ENCODE assay signal across 8 cellular contexts in genomic region chr17:75109407-75110236, GRCh38. TPM values are rescaled to one million over a fixed set of nuclear protein-coding genes. Genes with fewer than 3 reads are reported as not detected.
A peak's percentile ranks its signal among the peaks of the same experiment; 100 is the strongest.
DNase-seq lines count a peak whose midpoint lies in the region; ATAC-seq and TF ChIP-seq lines count a peak whose summit lies in the region.

TSS of gene ARMC7 (plus strand) at chr17:75109969. CDS start at chr17:75110289, 320 bp downstream.

- peaks cover 9% of the 10 kb centered on the region for H3K79me2 ChIP-seq in mammary epithelial cell (ENCODE audit: insufficient read depth, low read length)

- no peaks in the 10 kb centered on the region for H3K9me3 ChIP-seq in WERI-Rb-1 (ENCODE audit: severe bottlenecking)
- H3K9me3 ChIP-seq in mammary epithelial cell (replicated peaks; ENCODE audit: insufficient read depth, low read length), result no peaks in the 10 kb centered on the region

- in situ Hi-C loops in mammary epithelial cell (cut with MboI; ENCODE audit: low sequenced_read_pairs in 2 of 2), result loop anchor here (10.0 kb wide), 2 partner anchors 55 to 65 kb away; no protein-coding TSS in a partner anchor

- H3K4me1 ChIP-seq in mammary epithelial cell (ENCODE audit: insufficient read depth, low read length), result peaks cover 15% of the 10 kb centered on the region

- H3K27me3 ChIP-seq in WERI-Rb-1 (ENCODE audit: insufficient read depth, low read depth, severe bottlenecking) (no peaks in the 10 kb centered on the region), mammary epithelial cell (ENCODE audit: insufficient read depth, low read length) (no peaks in the 10 kb centered on the region)

- H3K36me3 ChIP-seq in WERI-Rb-1 (peaks cover 8% of the 10 kb centered on the region), mammary epithelial cell (ENCODE audit: insufficient read depth, low read length) (no peaks in the 10 kb centered on the region)

- BruUV-seq in mammary epithelial cell (replicated peaks; lab: Mats Ljungman, UMichigan), result no TSS peak

- H2AFZ ChIP-seq in mammary epithelial cell (ENCODE audit: low read depth, low read length), result peak within 1 kb of the TSS; percentile 93

- H3K9ac ChIP-seq in mammary epithelial cell (ENCODE audit: insufficient read depth, low read length), result peak within 1 kb of the TSS; percentile 59

- peak within 1 kb of the TSS; percentile 59 for H3K4me3 ChIP-seq in WERI-Rb-1 (ENCODE audit: low read depth, low read length)
- H3K4me3 ChIP-seq in mammary epithelial cell (replicated peaks in 1 of 3; ENCODE audit: insufficient read depth in 1 of 3, low read depth in 2 of 3, low read length in 3 of 3), result peak within 1 kb of the TSS; percentile 71 to 85 (median 79)

- dilution Hi-C loops in mammary epithelial cell (cut with HindIII; ENCODE audit: low sequenced_read_pairs), result loop anchor here (5.0 kb wide), 2 partner anchors 67 to 73 kb away; partner anchors contain the start of gene SUMO2

- intact Hi-C loops in mammary epithelial cell (cut with micrococcal nuclease), result loop anchor here (1.0 to 10.0 kb wide), 5 partner anchors 13 to 305 kb away; no protein-coding TSS in a partner anchor

- H4K20me1 ChIP-seq in mammary epithelial cell (ENCODE audit: insufficient read depth, low read length), result no peaks in the 10 kb centered on the region

- WGBS in mammary epithelial cell (ENCODE audit: low coverage, missing lambda C conversion rate), result 5% methylated on average over 35 of the region's 68 CpGs

- H3K4me2 ChIP-seq in mammary epithelial cell (ENCODE audit: insufficient read depth, low read depth, low read length), result peak within 1 kb of the TSS; percentile 91

- H3K27ac ChIP-seq in WERI-Rb-1 (peak within 1 kb of the TSS; percentile 67), mammary epithelial cell (ENCODE audit: insufficient read depth, low read depth, low read length) (peak within 1 kb of the TSS; percentile 16)

- ATAC-seq in GM18861 (IDR thresholded peaks at IDR 0.05; ENCODE audit: unreplicated experiment) (peak; percentile 63), HG03108 (IDR thresholded peaks at IDR 0.05; ENCODE audit: unreplicated experiment) (peak; percentile 66)

- TF ChIP-seq CTCF in WERI-Rb-1 (IDR thresholded peaks at IDR 0.05; ENCODE audit: low read depth, low read length) (no peak), mammary epithelial cell (conservative IDR thresholded peaks at IDR 0.05 in 1 of 2, IDR thresholded peaks at IDR 0.05 in 1 of 2; ENCODE audit: extremely low read depth in 1 of 2, insufficient read depth in 1 of 2, low read depth in 1 of 2, low read length in 2 of 2) (no peak)

- DNase-seq in A172 (ENCODE audit: low spot score) (peak; percentile 65), NCI-H2171 treated with DMSO at 0.1 percent for 48 hours (lab: John Stamatoyannopoulos, UW) (peak; percentile 78), WERI-Rb-1 (peak; percentile 96), mammary epithelial cell (peak; percentile 80), iris pigment epithelial cell (ENCODE audit: low read depth) (peak; percentile 77)
- peak; percentile 87 to 92 for DNase-seq in stimulated activated CD4-positive, alpha-beta T cell treated with anti-CD3 and anti-CD28 coated beads, Interleukin-12 subunit alpha, Interleukin-12 subunit beta, amount 100 ng/mL, for 24 hours (ENCODE audit: low read depth in 2 of 2)

- CTCF ChIA-PET in mammary epithelial cell (lab: Charles Lee; ENCODE audit: low non-redundant PET), result interaction anchor here (0.6 to 0.7 kb wide), 2 partner anchors 19 to 41 kb away, joined by 3 read pairs; no protein-coding TSS in a partner anchor

RNA-seq across cellular contexts. Expression of gene ARMC7, which starts in this region (rescaled TPM):
- 3.2 and 6.0 TPM in 2 replicates for total RNA-seq in A172 (2014; rRNA removed; shearing (Covaris generic))
- 1 to 10 TPM; 2.8 to 8.3 TPM for total RNA-seq in mammary epithelial cell
- 8.6 TPM for polyA plus RNA-seq in mammary epithelial cell
- 4.9 TPM for polyA minus RNA-seq in mammary epithelial cell

Comparison
In these comparisons a context has a peak if more than half of its experiments do, and no peak if none do; other contexts are left out.
1. Peak in every context shown above with its lines: DNase-seq, ATAC-seq, H3K4me3 ChIP-seq and H3K27ac ChIP-seq.